In the genomic region with DNA sequence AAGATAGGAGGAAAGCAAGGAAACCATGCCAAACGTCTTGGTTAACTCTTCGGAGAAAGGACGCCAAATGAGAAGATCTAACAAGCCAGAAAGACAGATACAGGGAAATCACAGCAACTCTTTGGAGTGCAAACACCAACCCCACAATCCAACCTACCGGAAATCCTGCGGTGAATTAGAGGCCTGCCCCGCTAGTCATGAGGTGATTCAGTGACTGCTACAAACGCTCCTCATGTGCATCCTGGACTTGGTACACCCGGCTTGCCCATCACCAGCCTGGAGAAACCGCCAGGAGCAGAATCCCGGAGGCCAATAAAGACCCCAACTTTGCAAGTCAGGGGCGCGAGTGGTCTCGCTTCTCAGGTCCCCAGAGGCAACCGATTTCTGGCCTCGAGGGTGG, we compare ENCODE assay signal across 8 cellular contexts. TPM values are rescaled to one million over a fixed set of nuclear protein-coding genes. Genes with fewer than 3 reads are reported as not detected.
DNase-seq lines count a peak whose midpoint lies in the region; ATAC-seq, FAIRE-seq and TF ChIP-seq lines count a peak whose summit lies in the region.
"Not testable (repeated sequence)": the region's sequence is repeated elsewhere in the genome, so short reads cannot be mapped to it uniquely, and the experiment has no call there.

No MANE protein-coding gene starts in this region.

- TF ChIP-seq CTCF in H1 (IDR thresholded peaks at IDR 0.05; ENCODE audit: control extremely low read depth in 1 of 3, insufficient read depth in 1 of 3, low read depth in 1 of 3, low read length in 3 of 3); keratinocyte (optimal IDR thresholded peaks at IDR 0.05 in 1 of 3, IDR thresholded peaks at IDR 0.05 in 1 of 3, conservative IDR thresholded peaks at IDR 0.05 in 1 of 3; ENCODE audit: extremely low read depth in 1 of 3, insufficient read depth in 2 of 3, low read length in 3 of 3); tibial nerve (IDR thresholded peaks at IDR 0.05): not testable (repeated sequence)

- peak; percentile 20 for ATAC-seq in HG03025 (IDR thresholded peaks at IDR 0.05; ENCODE audit: low FRiP score, unreplicated experiment)

- not testable (repeated sequence) for H3K56ac ChIP-seq in H1 (replicated peaks; ENCODE audit: insufficient read length, low read depth, low read length)

- H3K79me1 ChIP-seq in H1 (ENCODE audit: low read depth, low read length); trophoblast cell (ENCODE audit: low read length): not testable (repeated sequence)

- not testable (repeated sequence) for H3K4me1 ChIP-seq in SJCRH30; H1 (replicated peaks in 1 of 4; ENCODE audit: control insufficient read depth in 3 of 4, insufficient read depth in 4 of 4, low read length in 3 of 4); keratinocyte (ENCODE audit: control insufficient read depth, extremely low read depth, insufficient read depth, low read length); trophoblast cell (ENCODE audit: control insufficient read depth in 1 of 2, insufficient read depth in 2 of 2, low read length in 2 of 2); tibial nerve

- dilution Hi-C loops in keratinocyte (cut with MboI; ENCODE audit: extremely low pct_ligation_motif_present, low sequenced_read_pairs): not testable (repeated sequence)

- H4K20me1 ChIP-seq in H1 (replicated peaks in 1 of 2; ENCODE audit: control insufficient read depth in 1 of 2, insufficient read depth in 2 of 2, low read length in 2 of 2); keratinocyte (ENCODE audit: control insufficient read depth, extremely low read depth, insufficient read depth, low read length): not testable (repeated sequence)

- H2AK5ac ChIP-seq in H1 (ENCODE audit: low read depth, low read length); trophoblast cell (ENCODE audit: low read length): not testable (repeated sequence)

- H4K5ac ChIP-seq in H1 (ENCODE audit: insufficient read length, low read depth, low read length): not testable (repeated sequence)

- not testable (repeated sequence) for H3K9ac ChIP-seq in H1 (replicated peaks in 1 of 4; ENCODE audit: extremely low read depth in 1 of 4, low read depth in 3 of 4, low read length in 3 of 4); trophoblast cell (ENCODE audit: low read length)
- H3K9ac ChIP-seq in keratinocyte (ENCODE audit: control insufficient read depth, extremely low read depth, insufficient read depth, low read length): peak overlapping the region; percentile 44

- peak in 1 of 2 experiments; percentile 7 for DNase-seq in SJCRH30
- peak; percentile 70 for DNase-seq in activated effector memory CD4-positive, alpha-beta T cell treated with anti-CD3 and anti-CD28 coated beads, Interleukin-2, amount 50 U/mL, for 16 hours
- DNase-seq in H1 (ENCODE audit: low read depth in 1 of 2, low spot score in 2 of 2); keratinocyte (ENCODE audit: low read depth, low spot score); trophoblast cell; tibial nerve (ENCODE audit: low spot score in 2 of 2): not testable (repeated sequence)

- POLR2A ChIA-PET in H1 (lab: Charles Lee; ENCODE audit: partially characterized antibody): not testable (repeated sequence)

- not testable (repeated sequence) for H2BK20ac ChIP-seq in H1 (ENCODE audit: low read length)

- H3K4ac ChIP-seq in H1 (replicated peaks; ENCODE audit: insufficient read length, low read depth, low read length): not testable (repeated sequence)
- H3K4ac ChIP-seq in trophoblast cell (ENCODE audit: low read depth, low read length): peak overlapping the region; percentile 86

- H3K14ac ChIP-seq in H1 (ENCODE audit: insufficient read length); trophoblast cell (ENCODE audit: low read length): not testable (repeated sequence)

- not testable (repeated sequence) for TF ChIP-seq POLR2A in H1 (IDR thresholded peaks at IDR 0.05; ENCODE audit: control extremely low read depth in 1 of 2, low read depth in 2 of 2, low read length in 2 of 2); tibial nerve (IDR thresholded peaks at IDR 0.05)

- not testable (repeated sequence) for H2BK5ac ChIP-seq in H1 (ENCODE audit: low read depth, low read length); trophoblast cell (ENCODE audit: low read depth, low read length, poor library complexity)

- H3K23me2 ChIP-seq in H1 (ENCODE audit: low read depth, low read length): not testable (repeated sequence)

- not testable (repeated sequence) for H2BK12ac ChIP-seq in H1 (ENCODE audit: low read depth, low read length); trophoblast cell (ENCODE audit: low read length)

- H4K8ac ChIP-seq in H1 (ENCODE audit: extremely low read depth, insufficient read depth, low read length); trophoblast cell (ENCODE audit: low read depth, low read length): not testable (repeated sequence)

- FAIRE-seq in H1 (lab: Jason Lieb, UNC): not testable (repeated sequence)
- FAIRE-seq in keratinocyte (lab: Jason Lieb, UNC): peak; percentile 56

- H4K12ac ChIP-seq in trophoblast cell (ENCODE audit: low read depth, low read length): not testable (repeated sequence)

- not testable (repeated sequence) for H2BK120ac ChIP-seq in H1 (replicated peaks; ENCODE audit: low read depth, low read length); trophoblast cell (ENCODE audit: insufficient read depth, low read length, poor library complexity)

- not testable (repeated sequence) for H3K23ac ChIP-seq in H1 (ENCODE audit: insufficient read length); trophoblast cell (ENCODE audit: low read length)

- not testable (repeated sequence) for H3K27ac ChIP-seq in SJCRH30; H1 (ENCODE audit: low read depth, low read length); keratinocyte (ENCODE audit: control insufficient read depth, insufficient read depth, low read length); trophoblast cell (ENCODE audit: low read depth, low read length)
- peak overlapping the region in 1 of 4 donors; percentile 60 for H3K27ac ChIP-seq in tibial nerve

- not testable (repeated sequence) for TF ChIP-seq RAD21 in H1 (IDR thresholded peaks at IDR 0.05 in 1 of 2, conservative IDR thresholded peaks at IDR 0.05 in 1 of 2; ENCODE audit: low read depth in 2 of 2, low read length in 2 of 2)

- not testable (repeated sequence) for H3K27me3 ChIP-seq in SJCRH30; H1 (replicated peaks in 1 of 4; ENCODE audit: control insufficient read depth in 3 of 4, extremely low read depth in 1 of 4, insufficient read depth in 3 of 4, low read length in 3 of 4); keratinocyte (ENCODE audit: control insufficient read depth, extremely low read depth, insufficient read depth, low read length); trophoblast cell (ENCODE audit: insufficient read depth, low read length); tibial nerve

- not testable (repeated sequence) for H3K18ac ChIP-seq in H1 (ENCODE audit: extremely low read depth, low read length); trophoblast cell (ENCODE audit: low read length)

- H3K4me3 ChIP-seq in GM08714 (ENCODE audit: low read length) (peak overlapping the region; percentile 63), SJCRH30 (peak overlapping the region; percentile 99), H1 (ENCODE audit: extremely low read depth in 1 of 4, insufficient read depth in 2 of 4, low read depth in 3 of 4, low read length in 4 of 4) (peak overlapping the region; percentile 36 to 65 (median 48); a peak in 5 of 8 replicates), keratinocyte (ENCODE audit: control insufficient read depth in 2 of 3, extremely low read depth in 1 of 3, insufficient read depth in 2 of 3, low read depth in 1 of 3, low read length in 3 of 3) (peak overlapping the region; percentile 38 to 61 (median 59)), trophoblast cell (ENCODE audit: low read depth, low read length) (peak overlapping the region; percentile 83), tibial nerve (peak overlapping the region; percentile 58 to 72 (median 66))

- not testable (repeated sequence) for H2BK15ac ChIP-seq in H1 (ENCODE audit: low read length)

- H3K79me2 ChIP-seq in H1 (ENCODE audit: control insufficient read depth in 1 of 2, insufficient read depth in 2 of 2, low read length in 2 of 2); keratinocyte (ENCODE audit: control insufficient read depth, insufficient read depth, low read length); trophoblast cell (ENCODE audit: control insufficient read depth, insufficient read depth, low read length, poor library complexity): not testable (repeated sequence)

- peak overlapping the region; percentile 53 to 57; a peak in 2 of 4 replicates for H3K4me2 ChIP-seq in H1 (ENCODE audit: insufficient read depth in 1 of 2, low read depth in 2 of 2, low read length in 2 of 2)
- H3K4me2 ChIP-seq in keratinocyte (ENCODE audit: control insufficient read depth, extremely low read depth, insufficient read depth, low read depth, low read length): not testable (repeated sequence)
- peak overlapping the region; percentile 63 for H3K4me2 ChIP-seq in trophoblast cell (ENCODE audit: low read length)

- CTCF ChIA-PET in H1 (lab: Charles Lee; ENCODE audit: partially characterized antibody): not testable (repeated sequence)

- not testable (repeated sequence) for H3K9me3 ChIP-seq in SJCRH30 (replicated peaks); H1 (ENCODE audit: insufficient read depth in 2 of 2, low read depth in 1 of 2, low read length in 1 of 2); keratinocyte (ENCODE audit: control insufficient read depth, low read depth, low read length); trophoblast cell (ENCODE audit: insufficient read depth, low read depth, low read length); tibial nerve

- H2AFZ ChIP-seq in H1 (ENCODE audit: low read length); keratinocyte (ENCODE audit: control insufficient read depth, low read length); trophoblast cell (ENCODE audit: insufficient read depth, low read length, poor library complexity): not testable (repeated sequence)

- WGBS in H1 (ENCODE audit: extremely low coverage in 1 of 2, insufficient coverage in 1 of 2, insufficient read length in 1 of 2, insufficient replicate concordance in 2 of 2, low coverage in 1 of 2, low lambda C conversion rate in 2 of 2, missing lambda C conversion rate in 1 of 2), 2 experiments: 6% methylated on average over 4 of the region's 15 CpGs; no CpG with 5 or more reads in 1 of the 2 experiments
- WGBS in trophoblast cell (ENCODE audit: extremely low coverage, insufficient coverage, insufficient read length): no CpG with 5 or more reads among the region's 15 CpGs
- no CpG with 5 or more reads among the region's 15 CpGs for WGBS in tibial nerve, 2 donors

- H3K9me1 ChIP-seq in keratinocyte (ENCODE audit: control insufficient read depth, extremely low read depth, insufficient read depth, low read length): not testable (repeated sequence)

- not testable (repeated sequence) for H3K36me3 ChIP-seq in SJCRH30; H1 (ENCODE audit: control insufficient read depth in 2 of 4, insufficient read depth in 4 of 4, low read length in 3 of 4); keratinocyte (ENCODE audit: control insufficient read depth in 2 of 2, extremely low read depth in 1 of 2, insufficient read depth in 2 of 2, low read length in 2 of 2); trophoblast cell (ENCODE audit: control insufficient read depth in 1 of 2, insufficient read depth in 2 of 2, low read length in 2 of 2); tibial nerve

- not testable (repeated sequence) for H4K91ac ChIP-seq in H1 (replicated peaks; ENCODE audit: insufficient read length, low read length); trophoblast cell (ENCODE audit: low read depth, low read length)

- not testable (repeated sequence) for TF ChIP-seq EP300 in H1 (IDR thresholded peaks at IDR 0.05; ENCODE audit: borderline replicate concordance in 1 of 2, low read depth in 2 of 2, low read length in 2 of 2); tibial nerve (IDR thresholded peaks at IDR 0.05)

RNA-seq across cellular contexts. Expression of a gene that starts 0.8 kb away (rescaled TPM):
- total RNA-seq in SJCRH30 (2014; rRNA removed; shearing (Covaris generic)): 12.9 and 16.0 TPM in 2 replicates
- total RNA-seq in H1 (2021; fragmentation: NEBNext Ultra II Directional; extraction: Animal tissue kit (Norgen Biotek cat#: 25700)): 9.3 and 9.4 TPM in 2 replicates
- polyA plus RNA-seq in H1 (2011; rRNA removed) (3.8 and 7.9 TPM in 2 replicates), keratinocyte (29.4 to 43.6 TPM (median 43.0 TPM) in 3 replicates)
- 6.4 TPM for polyA plus RNA-seq in H1 (2011; cell fraction: cytosol; rRNA removed)
- polyA plus RNA-seq in H1 (2011; cell fraction: nucleus; rRNA removed): 17.2 TPM
- 6.4 to 8.0 TPM (median 6.9 TPM) in 4 replicates for polyA plus RNA-seq in H1 (2012, experiment 1 of 2)
- polyA plus RNA-seq in H1 (2012, experiment 2 of 2): 0.75 TPM
- polyA plus RNA-seq in H1 (2013, experiment 1 of 2): 3.7 TPM
- polyA plus RNA-seq in H1 (2013, experiment 2 of 2): 3.2 TPM
- polyA minus RNA-seq in H1 (2011; rRNA and poly(A)+ RNA removed): 13.0 and 17.4 TPM in 2 replicates
- 4.5 TPM for polyA minus RNA-seq in H1 (2011; cell fraction: cytosol; rRNA and poly(A)+ RNA removed)
- polyA minus RNA-seq in H1 (2011; cell fraction: nucleus; rRNA and poly(A)+ RNA removed): 7.6 TPM
- 11.6 TPM for polyA plus RNA-seq in keratinocyte (2011; ENCODE audit: low read depth)
- polyA plus RNA-seq in keratinocyte (2011; cell fraction: cytosol; rRNA removed): 21.5 and 26.4 TPM in 2 replicates
- polyA plus RNA-seq in keratinocyte (2011; cell fraction: nucleus; rRNA removed): 130 and 173 TPM in 2 replicates
- 18.1 and 22.7 TPM in 2 replicates for polyA plus RNA-seq in keratinocyte (2012; ENCODE audit: low replicate concordance)
- 45.5 to 69.7 TPM (median 57.3 TPM) in 3 replicates for polyA minus RNA-seq in keratinocyte
- 26.5 TPM for polyA minus RNA-seq in keratinocyte (2011; cell fraction: cytosol; rRNA and poly(A)+ RNA removed)
- 51.8 and 75.5 TPM in 2 replicates for polyA minus RNA-seq in keratinocyte (2011; cell fraction: nucleus; rRNA and poly(A)+ RNA removed)
- polyA plus RNA-seq in trophoblast cell (2013): 15.6 and 16.9 TPM in 2 replicates
- total RNA-seq in tibial nerve: 10 to 100 TPM; 12.9 to 24.0 (median 20.7) TPM

Comparison
In these comparisons a context has a peak if more than half of its experiments do, and no peak if none do; other contexts are left out.
1. H3K4me3 ChIP-seq: peak in every context shown above with its lines; median percentile 99 in SJCRH30; 83 in trophoblast cell; 66 in tibial nerve; 63 in GM08714; 59 in keratinocyte; 48 in H1.